Comparison of ENCODE assay signal across 9 cellular contexts in the genomic region with DNA sequence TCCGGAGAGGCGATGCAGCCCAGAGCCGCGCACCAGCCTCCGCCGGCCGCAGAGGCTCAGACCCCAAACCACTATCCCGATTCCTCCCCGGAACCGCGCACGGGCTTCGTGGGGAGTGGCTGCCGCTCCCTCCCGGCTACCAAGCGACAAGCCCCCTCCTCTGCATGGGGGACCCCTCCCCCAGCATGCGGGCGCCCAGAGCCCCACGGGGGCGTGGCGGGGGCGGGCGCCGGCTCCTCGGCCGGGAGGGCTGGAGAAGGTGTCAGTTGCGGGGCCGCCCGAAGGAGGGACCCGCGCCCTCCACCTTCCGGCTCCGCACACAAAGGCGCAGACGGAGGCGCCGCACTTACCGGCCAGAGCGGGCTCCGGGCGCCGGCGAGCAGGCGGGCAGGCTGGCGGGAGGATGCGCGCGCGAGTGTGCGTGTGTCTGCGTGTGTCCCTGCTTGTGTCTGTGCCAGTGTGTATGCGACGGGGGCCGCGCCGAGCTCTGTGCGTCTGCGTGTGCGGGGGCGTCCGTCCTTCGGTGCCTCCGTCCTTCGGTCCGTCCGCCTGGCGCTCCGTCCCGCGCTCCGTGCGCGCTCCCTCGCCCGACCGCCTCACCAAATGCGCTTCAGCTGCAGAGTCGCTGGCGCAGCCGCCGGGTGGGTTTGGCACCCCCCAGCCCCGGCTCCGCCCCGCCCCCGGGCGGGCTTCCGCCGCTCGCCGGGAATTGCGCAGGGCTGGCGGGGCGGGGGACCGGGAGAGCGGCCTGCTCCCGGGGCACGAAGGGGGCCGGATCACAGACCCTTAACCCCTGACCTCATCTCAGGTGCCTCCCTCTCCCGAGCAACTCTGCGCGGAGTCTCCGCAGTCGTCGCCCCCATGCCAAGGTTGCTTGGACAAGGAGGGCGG. TPM values are rescaled to one million over a fixed set of nuclear protein-coding genes. Genes with fewer than 3 reads are reported as not detected.
DNase-seq lines count a peak whose midpoint lies in the region; ATAC-seq and TF ChIP-seq lines count a peak whose summit lies in the region.
"Had no signal": no experiment of that assay in that cellular context is flagged by ENCODE, and none has a peak within 500 bp of the region (broad histone marks: within the 10 kb centered on the region; RNA-seq: fewer than 3 reads in every experiment).

A gene (minus strand): TSS at position 624 of the 891 bp plus-strand sequence. CDS start 19,840 bp downstream, outside the sequence.

- H2AFZ ChIP-seq in GM23338, result peak within 1 kb of the TSS; percentile 98

- H3K27ac Mint-ChIP-seq in GM23338, result no peak within 1 kb of the TSS
- no peak within 1 kb of the TSS for H3K27ac Mint-ChIP-seq in T-helper 17 cell

- H3K27me3 Mint-ChIP-seq in GM23338 (ENCODE audit: insufficient read depth, low read depth, poor library complexity), result peaks cover 19% of the 10 kb centered on the region
- peaks cover 75% of the 10 kb centered on the region for H3K27me3 Mint-ChIP-seq in T-helper 17 cell

- peaks cover 7% of the 10 kb centered on the region for H3K4me1 Mint-ChIP-seq in GM23338
- H3K4me1 Mint-ChIP-seq in T-helper 17 cell, result peaks cover 11% of the 10 kb centered on the region

- H3K36me3 ChIP-seq in GM23338 (ENCODE audit: insufficient read depth) (no peaks in the 10 kb centered on the region), left ventricle myocardium inferior (no peaks in the 10 kb centered on the region)

- H3K27me3 ChIP-seq in GM23338 (ENCODE audit: insufficient read depth) (peaks cover 51% of the 10 kb centered on the region), left ventricle myocardium inferior (ENCODE audit: low read depth) (peaks cover 90% of the 10 kb centered on the region)

- H3K79me2 ChIP-seq in GM23338 (replicated peaks; ENCODE audit: insufficient read depth), result no peaks in the 10 kb centered on the region

- H3K4me3 Mint-ChIP-seq in GM23338 (peak within 1 kb of the TSS; percentile 90), T-helper 17 cell (peak within 1 kb of the TSS; percentile 71)

- no peaks in the 10 kb centered on the region for H4K20me1 ChIP-seq in GM23338 (replicated peaks; ENCODE audit: insufficient read depth)

- H3K36me3 Mint-ChIP-seq in GM23338 (ENCODE audit: low read depth) (no peaks in the 10 kb centered on the region), T-helper 17 cell (ENCODE audit: low read depth) (peaks cover 5% of the 10 kb centered on the region)

- ATAC-seq in GM23338, result peak; percentile 76
- ATAC-seq in T-helper 17 cell, result no peak
- no peak for ATAC-seq in HG02759 (IDR thresholded peaks at IDR 0.05; ENCODE audit: unreplicated experiment)

- no peaks in the 10 kb centered on the region for H3K9me2 ChIP-seq in GM23338 (ENCODE audit: insufficient read depth)

- H3K9me3 ChIP-seq in T-helper 17 cell (ENCODE audit: control insufficient read depth, low read length, poor library complexity, severe bottlenecking) (no peaks in the 10 kb centered on the region), left ventricle myocardium inferior (replicated peaks) (no peaks in the 10 kb centered on the region)

- DNase-seq in GM23338 (ENCODE audit: low spot score), result peak; percentile 75
- DNase-seq in T-helper 17 cell, result no peak
- DNase-seq in left ventricle myocardium inferior, result no peak
- DNase-seq in retinal pigment epithelial cell (ENCODE audit: low read depth), result no peak
- DNase-seq in COR-L47 (lab: John Stamatoyannopoulos, UW), result no peak
- no peak for DNase-seq in stimulated activated CD4-positive, alpha-beta T cell treated with anti-CD3 and anti-CD28 coated beads, Interleukin-4, amount 100 ng/mL, for 24 hours
- no peak for DNase-seq in hepatic stellate cell (ENCODE audit: low spot score)
- DNase-seq: NCI-H226 had no signal

- intact Hi-C loops in left ventricle myocardium inferior (cut with micrococcal nuclease), result no loop called here

- H3K4me1 ChIP-seq in GM23338 (ENCODE audit: insufficient read depth) (peaks cover 8% of the 10 kb centered on the region; the same call in 1 of the 2 replicates), left ventricle myocardium inferior (peaks cover 16% of the 10 kb centered on the region)

- H3F3A ChIP-seq in GM23338 (replicated peaks; ENCODE audit: low read depth), result 0 out of 2 replicates have a peak, but pooled peaks cover 2% of the 10 kb centered on the region

- no peaks in the 10 kb centered on the region; the same call in 2 of the 3 replicates for H3K9me3 Mint-ChIP-seq in GM23338

- peak within 1 kb of the TSS; percentile 98 for H3K4me2 ChIP-seq in GM23338

- peak within 1 kb of the TSS; percentile 90 for H3K4me3 ChIP-seq in GM23338
- H3K4me3 ChIP-seq in left ventricle myocardium inferior, result peak within 1 kb of the TSS; percentile 66
- H3K4me3 ChIP-seq in retinal pigment epithelial cell (ENCODE audit: low read length), result peak within 1 kb of the TSS; percentile 4

- H3K27ac ChIP-seq in GM23338 (ENCODE audit: low read depth) (no peak within 1 kb of the TSS), left ventricle myocardium inferior (replicated peaks) (no peak within 1 kb of the TSS)

- TF ChIP-seq CTCF in GM23338 (conservative IDR thresholded peaks at IDR 0.05; ENCODE audit: low read depth in 2 of 2) (no peak), left ventricle myocardium inferior (IDR thresholded peaks at IDR 0.05; ENCODE audit: borderline replicate concordance) (no peak), retinal pigment epithelial cell (conservative IDR thresholded peaks at IDR 0.05; ENCODE audit: low read depth, low read length) (no peak)

TF ChIP-seq in GM23338, 12 proteins besides CTCF, POLR2A, EP300 and RAD21:
- no peak for TF ChIP-seq ZNF114 (CRISPR knock-in tag; IDR thresholded peaks at IDR 0.05)
- no peak for TF ChIP-seq ZNF331 (CRISPR knock-in tag; IDR thresholded peaks at IDR 0.05; ENCODE audit: low read depth)
- peak; percentile 63 for TF ChIP-seq POLR2AphosphoS5 (IDR thresholded peaks at IDR 0.05; ENCODE audit: low read depth)
- TF ChIP-seq, protein P1, sequence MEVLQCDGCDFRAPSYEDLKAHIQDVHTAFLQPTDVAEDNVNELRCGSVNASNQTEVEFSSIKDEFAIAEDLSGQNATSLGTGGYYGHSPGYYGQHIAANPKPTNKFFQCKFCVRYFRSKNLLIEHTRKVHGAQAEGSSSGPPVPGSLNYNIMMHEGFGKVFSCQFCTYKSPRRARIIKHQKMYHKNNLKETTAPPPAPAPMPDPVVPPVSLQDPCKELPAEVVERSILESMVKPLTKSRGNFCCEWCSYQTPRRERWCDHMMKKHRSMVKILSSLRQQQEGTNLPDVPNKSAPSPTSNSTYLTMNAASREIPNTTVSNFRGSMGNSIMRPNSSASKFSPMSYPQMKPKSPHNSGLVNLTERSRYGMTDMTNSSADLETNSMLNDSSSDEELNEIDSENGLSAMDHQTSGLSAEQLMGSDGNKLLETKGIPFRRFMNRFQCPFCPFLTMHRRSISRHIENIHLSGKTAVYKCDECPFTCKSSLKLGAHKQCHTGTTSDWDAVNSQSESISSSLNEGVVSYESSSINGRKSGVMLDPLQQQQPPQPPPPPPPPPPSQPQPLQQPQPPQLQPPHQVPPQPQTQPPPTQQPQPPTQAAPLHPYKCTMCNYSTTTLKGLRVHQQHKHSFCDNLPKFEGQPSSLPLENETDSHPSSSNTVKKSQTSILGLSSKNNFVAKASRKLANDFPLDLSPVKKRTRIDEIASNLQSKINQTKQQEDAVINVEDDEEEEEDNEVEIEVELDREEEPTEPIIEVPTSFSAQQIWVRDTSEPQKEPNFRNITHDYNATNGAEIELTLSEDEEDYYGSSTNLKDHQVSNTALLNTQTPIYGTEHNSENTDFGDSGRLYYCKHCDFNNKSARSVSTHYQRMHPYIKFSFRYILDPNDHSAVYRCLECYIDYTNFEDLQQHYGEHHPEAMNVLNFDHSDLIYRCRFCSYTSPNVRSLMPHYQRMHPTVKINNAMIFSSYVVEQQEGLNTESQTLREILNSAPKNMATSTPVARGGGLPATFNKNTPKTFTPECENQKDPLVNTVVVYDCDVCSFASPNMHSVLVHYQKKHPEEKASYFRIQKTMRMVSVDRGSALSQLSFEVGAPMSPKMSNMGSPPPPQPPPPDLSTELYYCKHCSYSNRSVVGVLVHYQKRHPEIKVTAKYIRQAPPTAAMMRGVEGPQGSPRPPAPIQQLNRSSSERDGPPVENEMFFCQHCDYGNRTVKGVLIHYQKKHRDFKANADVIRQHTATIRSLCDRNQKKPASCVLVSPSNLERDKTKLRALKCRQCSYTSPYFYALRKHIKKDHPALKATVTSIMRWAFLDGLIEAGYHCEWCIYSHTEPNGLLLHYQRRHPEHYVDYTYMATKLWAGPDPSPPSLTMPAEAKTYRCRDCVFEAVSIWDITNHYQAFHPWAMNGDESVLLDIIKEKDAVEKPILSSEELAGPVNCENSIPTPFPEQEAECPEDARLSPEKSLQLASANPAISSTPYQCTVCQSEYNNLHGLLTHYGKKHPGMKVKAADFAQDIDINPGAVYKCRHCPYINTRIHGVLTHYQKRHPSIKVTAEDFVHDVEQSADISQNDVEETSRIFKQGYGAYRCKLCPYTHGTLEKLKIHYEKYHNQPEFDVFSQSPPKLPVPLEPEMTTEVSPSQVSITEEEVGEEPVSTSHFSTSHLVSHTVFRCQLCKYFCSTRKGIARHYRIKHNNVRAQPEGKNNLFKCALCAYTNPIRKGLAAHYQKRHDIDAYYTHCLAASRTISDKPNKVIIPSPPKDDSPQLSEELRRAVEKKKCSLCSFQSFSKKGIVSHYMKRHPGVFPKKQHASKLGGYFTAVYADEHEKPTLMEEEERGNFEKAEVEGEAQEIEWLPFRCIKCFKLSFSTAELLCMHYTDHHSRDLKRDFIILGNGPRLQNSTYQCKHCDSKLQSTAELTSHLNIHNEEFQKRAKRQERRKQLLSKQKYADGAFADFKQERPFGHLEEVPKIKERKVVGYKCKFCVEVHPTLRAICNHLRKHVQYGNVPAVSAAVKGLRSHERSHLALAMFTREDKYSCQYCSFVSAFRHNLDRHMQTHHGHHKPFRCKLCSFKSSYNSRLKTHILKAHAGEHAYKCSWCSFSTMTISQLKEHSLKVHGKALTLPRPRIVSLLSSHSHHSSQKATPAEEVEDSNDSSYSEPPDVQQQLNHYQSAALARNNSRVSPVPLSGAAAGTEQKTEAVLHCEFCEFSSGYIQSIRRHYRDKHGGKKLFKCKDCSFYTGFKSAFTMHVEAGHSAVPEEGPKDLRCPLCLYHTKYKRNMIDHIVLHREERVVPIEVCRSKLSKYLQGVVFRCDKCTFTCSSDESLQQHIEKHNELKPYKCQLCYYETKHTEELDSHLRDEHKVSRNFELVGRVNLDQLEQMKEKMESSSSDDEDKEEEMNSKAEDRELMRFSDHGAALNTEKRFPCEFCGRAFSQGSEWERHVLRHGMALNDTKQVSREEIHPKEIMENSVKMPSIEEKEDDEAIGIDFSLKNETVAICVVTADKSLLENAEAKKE (CRISPR knock-in tag; IDR thresholded peaks at IDR 0.05), result no peak

RNA-seq across cellular contexts. Expression of the gene that starts here (rescaled TPM):
- total RNA-seq in GM23338 (2014; rRNA removed; shearing (Covaris generic)), result 4.9 and 5.7 TPM in 2 replicates
- polyA plus RNA-seq in GM23338 (2016; fragmentation: Nextera tagmentation; extraction: Ambion mirVana), result 3.6 and 3.7 TPM in 2 replicates
- total RNA-seq in T-helper 17 cell (not detected), left ventricle myocardium inferior (0.47 TPM)

Comparison
In these comparisons a context has a peak if more than half of its experiments do, and no peak if none do; other contexts are left out.
1. H3K4me3 ChIP-seq: peak in every context shown above with its lines; median percentile 90 in GM23338; 66 in left ventricle myocardium inferior; 4 in retinal pigment epithelial cell.